Comparison of ENCODE assay signal across 1 cellular context in genomic region chr9:113410207-113411158, GRCh38.
TF ChIP-seq lines count a peak whose summit lies in the region.

TSS of gene C9orf43 (plus strand) at chr9:113410747. CDS start at chr9:113413494, 2,747 bp downstream.
TSS of gene POLE3 (minus strand) at chr9:113410675. CDS start at chr9:113410293, 382 bp downstream.

TF ChIP-seq in K562, 482 proteins besides CTCF, POLR2A, EP300 and RAD21 (continued from another document):
- no peak for TF ChIP-seq ATF2 (CRISPR knock-in tag; IDR thresholded peaks at IDR 0.05)
- no peak for TF ChIP-seq ZNF165 (CRISPR knock-in tag; IDR thresholded peaks at IDR 0.05; ENCODE audit: borderline replicate concordance)
- no peak for TF ChIP-seq ZNF75A (CRISPR knock-in tag; IDR thresholded peaks at IDR 0.05)
- no peak; the same call in 1 of the 2 replicates for TF ChIP-seq TGIF2 (CRISPR knock-in tag; IDR thresholded peaks at IDR 0.05)
- no peak for TF ChIP-seq SIX5 (IDR thresholded peaks at IDR 0.05; ENCODE audit: borderline replicate concordance in 1 of 2, insufficient read depth in 1 of 2, low read depth in 1 of 2, low read length in 2 of 2)
- peak; percentile 49; the same call in 1 of the 2 replicates for TF ChIP-seq ATF3 (IDR thresholded peaks at IDR 0.05)
- TF ChIP-seq ATF3 (CRISPR knock-in tag; conservative IDR thresholded peaks at IDR 0.05): peak; percentile 61; the same call in 1 of the 2 replicates
- TF ChIP-seq ARNT (IDR thresholded peaks at IDR 0.05): peak; percentile 41 to 97; a peak in 3 of 4 replicates
- TF ChIP-seq NONO (IDR thresholded peaks at IDR 0.05; ENCODE audit: low read depth in 2 of 2, low read length in 1 of 2): no peak; a peak in 1 of 4 replicates
- peak; percentile 99 for TF ChIP-seq MYC (IDR thresholded peaks at IDR 0.05; ENCODE audit: low read depth, low read length)
- TF ChIP-seq MYC (CRISPR knock-in tag; IDR thresholded peaks at IDR 0.05; ENCODE audit: borderline replicate concordance, low read depth): peak; percentile 95
- no peak for TF ChIP-seq SPI1 (IDR thresholded peaks at IDR 0.05; ENCODE audit: borderline replicate concordance, low read depth, low read length)
- TF ChIP-seq ZNF444 (CRISPR knock-in tag; IDR thresholded peaks at IDR 0.05): no peak
- TF ChIP-seq MAX (CRISPR knock-in tag; IDR thresholded peaks at IDR 0.05): peak; percentile 97
- no peak for TF ChIP-seq ARID2 (IDR thresholded peaks at IDR 0.05)
- TF ChIP-seq ZNF175 (CRISPR knock-in tag; IDR thresholded peaks at IDR 0.05; ENCODE audit: low read depth): peak; percentile 64
- TF ChIP-seq HNRNPUL1 (IDR thresholded peaks at IDR 0.05; ENCODE audit: low read length): no peak
- no peak for TF ChIP-seq FOXA1 (IDR thresholded peaks at IDR 0.05; ENCODE audit: borderline replicate concordance)
- no peak; the same call in 1 of the 2 replicates for TF ChIP-seq ZBTB49 (CRISPR knock-in tag; IDR thresholded peaks at IDR 0.05; ENCODE audit: borderline replicate concordance)
- TF ChIP-seq CTBP1 (IDR thresholded peaks at IDR 0.05; ENCODE audit: borderline replicate concordance): peak; percentile 86; the same call in 1 of the 2 replicates
- TF ChIP-seq ZNF280B (CRISPR knock-in tag; IDR thresholded peaks at IDR 0.05): no peak
- TF ChIP-seq CREB5 (CRISPR knock-in tag; IDR thresholded peaks at IDR 0.05): no peak
- TF ChIP-seq ZNF518B (CRISPR knock-in tag; IDR thresholded peaks at IDR 0.05): no peak
- TF ChIP-seq ZNF766 (CRISPR knock-in tag; conservative IDR thresholded peaks at IDR 0.05): 0 out of 2 replicates have a peak, but pooled peaks have one; percentile 45
- TF ChIP-seq ZNF551 (CRISPR knock-in tag; IDR thresholded peaks at IDR 0.05): no peak
- TF ChIP-seq CCNT2 (IDR thresholded peaks at IDR 0.05; ENCODE audit: borderline replicate concordance, extremely low read depth, insufficient read length, low read depth, low read length): peak; percentile 82
- no peak for TF ChIP-seq GABPB2 (CRISPR knock-in tag; conservative IDR thresholded peaks at IDR 0.05)
